Comparison of ENCODE assay signal across 1 cellular context in the genomic region with DNA sequence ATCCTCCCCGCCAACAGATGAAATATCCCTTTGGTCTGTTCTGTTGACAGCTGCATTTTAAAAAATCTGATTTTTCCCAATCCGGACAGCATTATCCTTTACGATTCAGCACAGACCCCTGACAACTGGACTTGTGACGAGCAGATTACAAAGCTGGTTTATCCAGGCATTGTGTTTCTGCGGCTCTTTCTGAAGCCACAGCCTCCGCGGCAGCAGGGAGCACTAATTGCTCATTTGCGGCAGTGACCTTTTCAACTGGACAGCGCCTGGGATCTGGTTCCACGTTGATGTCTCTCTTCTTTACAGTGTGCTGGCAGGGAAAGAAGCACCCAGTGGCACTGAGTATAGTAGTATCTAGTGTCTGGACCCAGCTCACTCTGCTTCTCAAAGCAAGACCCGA.
TF ChIP-seq lines count a peak whose summit lies in the region.

No MANE protein-coding gene starts in this region.

TF ChIP-seq in HEK293, 187 proteins besides CTCF, POLR2A, EP300 and RAD21 (continued from another document):
- TF ChIP-seq, protein P1, sequence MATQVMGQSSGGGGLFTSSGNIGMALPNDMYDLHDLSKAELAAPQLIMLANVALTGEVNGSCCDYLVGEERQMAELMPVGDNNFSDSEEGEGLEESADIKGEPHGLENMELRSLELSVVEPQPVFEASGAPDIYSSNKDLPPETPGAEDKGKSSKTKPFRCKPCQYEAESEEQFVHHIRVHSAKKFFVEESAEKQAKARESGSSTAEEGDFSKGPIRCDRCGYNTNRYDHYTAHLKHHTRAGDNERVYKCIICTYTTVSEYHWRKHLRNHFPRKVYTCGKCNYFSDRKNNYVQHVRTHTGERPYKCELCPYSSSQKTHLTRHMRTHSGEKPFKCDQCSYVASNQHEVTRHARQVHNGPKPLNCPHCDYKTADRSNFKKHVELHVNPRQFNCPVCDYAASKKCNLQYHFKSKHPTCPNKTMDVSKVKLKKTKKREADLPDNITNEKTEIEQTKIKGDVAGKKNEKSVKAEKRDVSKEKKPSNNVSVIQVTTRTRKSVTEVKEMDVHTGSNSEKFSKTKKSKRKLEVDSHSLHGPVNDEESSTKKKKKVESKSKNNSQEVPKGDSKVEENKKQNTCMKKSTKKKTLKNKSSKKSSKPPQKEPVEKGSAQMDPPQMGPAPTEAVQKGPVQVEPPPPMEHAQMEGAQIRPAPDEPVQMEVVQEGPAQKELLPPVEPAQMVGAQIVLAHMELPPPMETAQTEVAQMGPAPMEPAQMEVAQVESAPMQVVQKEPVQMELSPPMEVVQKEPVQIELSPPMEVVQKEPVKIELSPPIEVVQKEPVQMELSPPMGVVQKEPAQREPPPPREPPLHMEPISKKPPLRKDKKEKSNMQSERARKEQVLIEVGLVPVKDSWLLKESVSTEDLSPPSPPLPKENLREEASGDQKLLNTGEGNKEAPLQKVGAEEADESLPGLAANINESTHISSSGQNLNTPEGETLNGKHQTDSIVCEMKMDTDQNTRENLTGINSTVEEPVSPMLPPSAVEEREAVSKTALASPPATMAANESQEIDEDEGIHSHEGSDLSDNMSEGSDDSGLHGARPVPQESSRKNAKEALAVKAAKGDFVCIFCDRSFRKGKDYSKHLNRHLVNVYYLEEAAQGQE (tag by site-specific recombination; IDR thresholded peaks at IDR 0.05), result peak; percentile 35; the same call in 1 of the 2 replicates
